In the genomic region with DNA sequence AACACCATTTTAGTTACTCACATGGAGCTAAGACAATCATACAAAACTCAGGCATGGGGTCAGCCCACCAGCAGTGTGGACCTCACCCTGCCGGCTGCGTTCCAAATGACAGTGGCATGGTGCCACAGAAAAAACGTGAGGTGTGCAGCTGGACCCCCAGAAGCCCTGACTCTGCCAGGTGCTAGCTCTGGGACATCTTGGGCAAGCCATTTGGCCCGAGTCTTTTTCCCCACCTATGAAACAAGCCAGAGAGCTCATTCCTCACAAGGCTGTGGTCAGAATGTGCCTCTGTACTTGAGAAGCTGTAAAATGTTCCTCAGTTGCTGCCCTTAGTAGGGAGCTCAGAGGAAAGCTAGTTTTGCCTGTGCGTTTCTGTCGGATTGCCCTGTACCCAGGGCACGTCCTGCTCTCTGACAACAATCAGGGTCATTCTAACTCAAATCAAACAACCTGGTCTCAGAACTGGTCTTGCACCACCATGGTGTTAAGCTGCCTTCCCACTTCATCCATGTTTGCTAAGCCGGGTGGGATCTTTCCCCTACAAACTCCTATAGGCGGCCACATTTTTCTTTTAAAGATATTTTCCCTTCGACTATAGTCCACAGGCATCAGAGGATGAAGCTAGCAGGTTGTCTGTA, we compare ENCODE assay signal across 1 cellular context.
TF ChIP-seq lines count a peak whose summit lies in the region.

No MANE protein-coding gene starts in this region.

TF ChIP-seq in SK-N-SH, 30 proteins besides CTCF, POLR2A, EP300 and RAD21 (continued from another document):
- TF ChIP-seq, protein P1, sequence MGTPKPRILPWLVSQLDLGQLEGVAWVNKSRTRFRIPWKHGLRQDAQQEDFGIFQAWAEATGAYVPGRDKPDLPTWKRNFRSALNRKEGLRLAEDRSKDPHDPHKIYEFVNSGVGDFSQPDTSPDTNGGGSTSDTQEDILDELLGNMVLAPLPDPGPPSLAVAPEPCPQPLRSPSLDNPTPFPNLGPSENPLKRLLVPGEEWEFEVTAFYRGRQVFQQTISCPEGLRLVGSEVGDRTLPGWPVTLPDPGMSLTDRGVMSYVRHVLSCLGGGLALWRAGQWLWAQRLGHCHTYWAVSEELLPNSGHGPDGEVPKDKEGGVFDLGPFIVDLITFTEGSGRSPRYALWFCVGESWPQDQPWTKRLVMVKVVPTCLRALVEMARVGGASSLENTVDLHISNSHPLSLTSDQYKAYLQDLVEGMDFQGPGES (IDR thresholded peaks at IDR 0.05; ENCODE audit: low read depth, low read length) = no peak
- TF ChIP-seq TCF12 (IDR thresholded peaks at IDR 0.05) = no peak
- TF ChIP-seq YY1 (IDR thresholded peaks at IDR 0.05; ENCODE audit: low read depth) = no peak
- TF ChIP-seq, protein P2, sequence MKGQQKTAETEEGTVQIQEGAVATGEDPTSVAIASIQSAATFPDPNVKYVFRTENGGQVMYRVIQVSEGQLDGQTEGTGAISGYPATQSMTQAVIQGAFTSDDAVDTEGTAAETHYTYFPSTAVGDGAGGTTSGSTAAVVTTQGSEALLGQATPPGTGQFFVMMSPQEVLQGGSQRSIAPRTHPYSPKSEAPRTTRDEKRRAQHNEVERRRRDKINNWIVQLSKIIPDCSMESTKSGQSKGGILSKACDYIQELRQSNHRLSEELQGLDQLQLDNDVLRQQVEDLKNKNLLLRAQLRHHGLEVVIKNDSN (IDR thresholded peaks at IDR 0.05; ENCODE audit: borderline replicate concordance, low read depth) = no peak
